ENCODE assay signal across 14 cellular contexts in the genomic region with DNA sequence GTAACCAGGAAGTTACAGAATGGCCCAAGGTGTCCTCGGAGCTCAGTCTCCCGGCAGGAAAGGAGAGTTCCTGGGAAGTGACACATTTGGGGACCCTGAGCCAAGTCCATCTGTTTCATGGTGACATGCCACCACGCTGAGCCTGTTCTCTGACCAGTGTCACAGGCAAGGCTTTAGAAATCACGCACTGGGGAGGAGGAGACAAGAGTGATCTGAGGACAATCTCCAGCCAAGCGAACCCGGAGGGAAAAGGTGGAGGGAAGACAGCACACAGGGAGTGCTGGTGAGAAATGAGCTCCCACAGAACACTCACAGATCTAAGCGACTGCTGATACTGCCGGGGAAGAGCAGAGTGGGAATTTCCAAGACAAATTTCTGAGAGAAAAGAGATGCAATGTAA. TPM values are rescaled to one million over a fixed set of nuclear protein-coding genes. Genes with fewer than 3 reads are reported as not detected.
"Had no signal": no experiment of that assay in that cellular context is flagged by ENCODE, and none has a peak within 500 bp of the region (broad histone marks: within the 10 kb centered on the region; RNA-seq: fewer than 3 reads in every experiment).

No MANE protein-coding gene starts in this region.

RNA-seq across cellular contexts. Expression of a gene that starts 1.8 kb away (rescaled TPM):
- total RNA-seq: activated CD4-positive, alpha-beta T cell treated with anti-CD3 and anti-CD28 coated beads, Interleukin-2, amount 10 ng/mL, durations not matched to agents 24 days and 14 days; activated CD8-positive, alpha-beta memory T cell treated with anti-CD3 and anti-CD28 coated beads for 36 hours; activated CD8-positive, alpha-beta T cell treated with anti-CD3 and anti-CD28 coated beads for 36 hours; activated naive CD8-positive, alpha-beta T cell treated with anti-CD3 and anti-CD28 coated beads for 36 hours; activated T-cell treated with anti-CD3 and anti-CD28 coated beads, Interleukin-2, amount 50 U/mL, for 72 hours; activated T-helper 17 cell treated with anti-CD3 and anti-CD28 coated beads, Interleukin-2, amount 50 U/mL, for 72 hours; aorta; cardiac muscle cell; MCF 10A; OCI-LY7; PC-9; Right ventricle myocardium inferior; T-cell had no signal

RNA-seq across cellular contexts. Expression of a gene that starts 15.5 kb away (rescaled TPM):
- total RNA-seq: activated CD4-positive, alpha-beta T cell treated with anti-CD3 and anti-CD28 coated beads, Interleukin-2, amount 10 ng/mL, durations not matched to agents 24 days and 14 days; activated CD8-positive, alpha-beta memory T cell treated with anti-CD3 and anti-CD28 coated beads for 36 hours; activated CD8-positive, alpha-beta T cell treated with anti-CD3 and anti-CD28 coated beads for 36 hours; activated naive CD8-positive, alpha-beta T cell treated with anti-CD3 and anti-CD28 coated beads for 36 hours; activated T-cell treated with anti-CD3 and anti-CD28 coated beads, Interleukin-2, amount 50 U/mL, for 72 hours; activated T-helper 17 cell treated with anti-CD3 and anti-CD28 coated beads, Interleukin-2, amount 50 U/mL, for 72 hours; aorta; cardiac muscle cell; MCF 10A; OCI-LY7; PC-9; Right ventricle myocardium inferior; SK-MEL-5; T-cell had no signal
- polyA plus RNA-seq: aorta, cardiac muscle cell had no signal

RNA-seq across cellular contexts. Expression of a gene that starts 19.0 kb away (rescaled TPM):
- total RNA-seq: activated CD4-positive, alpha-beta T cell treated with anti-CD3 and anti-CD28 coated beads, Interleukin-2, amount 10 ng/mL, durations not matched to agents 24 days and 14 days; activated CD8-positive, alpha-beta memory T cell treated with anti-CD3 and anti-CD28 coated beads for 36 hours; activated CD8-positive, alpha-beta T cell treated with anti-CD3 and anti-CD28 coated beads for 36 hours; activated naive CD8-positive, alpha-beta T cell treated with anti-CD3 and anti-CD28 coated beads for 36 hours; MCF 10A; OCI-LY7; PC-9; Right ventricle myocardium inferior; SK-MEL-5 had no signal
- polyA plus RNA-seq: cardiac muscle cell had no signal

RNA-seq across cellular contexts. Expression of a gene that starts 29.4 kb away (rescaled TPM):
- total RNA-seq: activated CD4-positive, alpha-beta T cell treated with anti-CD3 and anti-CD28 coated beads, Interleukin-2, amount 10 ng/mL, durations not matched to agents 24 days and 14 days; activated CD8-positive, alpha-beta memory T cell treated with anti-CD3 and anti-CD28 coated beads for 36 hours; activated CD8-positive, alpha-beta T cell treated with anti-CD3 and anti-CD28 coated beads for 36 hours; activated naive CD8-positive, alpha-beta T cell treated with anti-CD3 and anti-CD28 coated beads for 36 hours; activated T-cell treated with anti-CD3 and anti-CD28 coated beads, Interleukin-2, amount 50 U/mL, for 72 hours; cardiac muscle cell; MCF 10A; OCI-LY7; PC-9; Right ventricle myocardium inferior; T-cell had no signal
- polyA plus RNA-seq: aorta, cardiac muscle cell had no signal

RNA-seq across cellular contexts. Expression of a gene that starts 40.1 kb away (rescaled TPM):
- total RNA-seq: activated CD4-positive, alpha-beta T cell treated with anti-CD3 and anti-CD28 coated beads, Interleukin-2, amount 10 ng/mL, durations not matched to agents 24 days and 14 days; activated CD8-positive, alpha-beta memory T cell treated with anti-CD3 and anti-CD28 coated beads for 36 hours; activated CD8-positive, alpha-beta T cell treated with anti-CD3 and anti-CD28 coated beads for 36 hours; activated naive CD8-positive, alpha-beta T cell treated with anti-CD3 and anti-CD28 coated beads for 36 hours; activated T-cell treated with anti-CD3 and anti-CD28 coated beads, Interleukin-2, amount 50 U/mL, for 72 hours; cardiac muscle cell; MCF 10A; OCI-LY7; PC-9; Right ventricle myocardium inferior; T-cell had no signal
- polyA plus RNA-seq: aorta, cardiac muscle cell had no signal
